ENCODE assay signal across 14 cellular contexts in the genomic region with DNA sequence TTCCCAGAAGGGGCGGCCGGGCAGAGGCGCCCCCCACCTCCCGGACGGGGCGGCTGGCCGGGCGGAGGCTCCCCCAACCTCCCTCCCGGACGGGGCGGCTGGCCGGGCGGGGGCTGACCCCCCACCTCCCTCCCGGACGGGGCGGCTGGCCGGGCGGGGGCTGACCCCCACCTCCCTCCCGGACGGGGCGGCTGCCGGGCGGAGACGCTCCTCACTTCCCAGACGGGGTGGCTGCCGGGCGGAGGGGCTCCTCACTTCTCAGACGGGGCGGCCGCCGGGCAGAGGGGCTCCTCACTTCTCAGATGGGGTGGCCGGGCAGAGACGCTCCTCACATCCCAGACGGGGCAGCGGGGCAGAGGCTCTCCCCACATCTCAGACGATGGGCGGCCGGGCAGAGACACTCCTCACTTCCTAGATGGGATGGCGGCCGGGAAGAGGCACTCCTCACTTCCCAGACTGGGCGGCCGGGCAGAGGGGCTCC. TPM values are rescaled to one million over a fixed set of nuclear protein-coding genes. Genes with fewer than 3 reads are reported as not detected.
"Had no signal": no experiment of that assay in that cellular context is flagged by ENCODE, and none has a peak within 500 bp of the region (broad histone marks: within the 10 kb centered on the region; RNA-seq: fewer than 3 reads in every experiment).

No MANE protein-coding gene starts in this region.

RNA-seq across cellular contexts. Expression of a gene that starts 43.5 kb away (rescaled TPM):
- total RNA-seq: stomach, subcutaneous adipose tissue, suprapubic skin, temporal lobe, thoracic aorta, thyroid gland, tibial nerve, transverse colon, upper lobe of left lung, upper lobe of right lung, ureter, urinary bladder, uterus, vagina had no signal
